ENCODE assay signal across 22 cellular contexts in genomic region chr22:49392247-49392646, GRCh38.
"Had no signal": no experiment of that assay in that cellular context is flagged by ENCODE, and none has a peak within 500 bp of the region (broad histone marks: within the 10 kb centered on the region; RNA-seq: fewer than 3 reads in every experiment).

No MANE protein-coding gene starts in this region.

- H3K36me3 ChIP-seq: brain microvascular endothelial cell, colonic mucosa had no signal

- ATAC-seq: esophagus mucosa, SK-N-SH treated with all-trans-retinoic acid at 6 μM for 48 hours, WTC11 had no signal

- H3K9me3 ChIP-seq: colonic mucosa had no signal

- DNase-seq: activated CD4-positive, alpha-beta memory T cell treated with anti-CD3 and anti-CD28 coated beads, Interleukin-2, amount 10 ng/mL, durations not matched to agents 7 days and 5 days; activated CD4-positive, alpha-beta T cell treated with anti-CD3 and anti-CD28 coated beads for 1 hour; activated CD4-positive, alpha-beta T cell treated with anti-CD3 and anti-CD28 coated beads for 4 hours; activated CD4-positive, alpha-beta T cell treated with anti-CD3 and anti-CD28 coated beads, Interleukin-2, amount 10 ng/mL, durations not matched to agents 7 days and 5 days; activated CD4-positive, alpha-beta T cell treated with anti-CD3 and anti-CD28 coated beads, Interleukin-2, amount 50 U/mL, for 4 hours; activated effector memory CD4-positive, alpha-beta T cell treated with anti-CD3 and anti-CD28 coated beads, Interleukin-2, amount 50 U/mL, for 16 hours; activated naive CD4-positive, alpha-beta T cell; activated naive CD4-positive, alpha-beta T cell treated with anti-CD3 and anti-CD28 coated beads, Interleukin-2, amount 10 ng/mL, durations not matched to agents 7 days and 5 days; activated T-cell treated with anti-CD3 and anti-CD28 coated beads, Interleukin-2, amount 50 U/mL, for 1 hour; activated T-cell treated with anti-CD3 and anti-CD28 coated beads, Interleukin-2, amount 50 U/mL, for 48 hours; amniotic stem cell; anterior cingulate cortex; brain microvascular endothelial cell; caudate nucleus; colonic mucosa; effector CD8-positive, alpha-beta T cell; foreskin fibroblast; T-helper 2 cell had no signal

- H3K4me1 ChIP-seq: colonic mucosa had no signal

- H3K27me3 ChIP-seq: brain microvascular endothelial cell, colonic mucosa had no signal

- H3K27ac ChIP-seq: brain microvascular endothelial cell, colonic mucosa, VCaP had no signal

- H3K4me3 ChIP-seq: colonic mucosa had no signal
